ENCODE assay signal across 18 cellular contexts in the genomic region with DNA sequence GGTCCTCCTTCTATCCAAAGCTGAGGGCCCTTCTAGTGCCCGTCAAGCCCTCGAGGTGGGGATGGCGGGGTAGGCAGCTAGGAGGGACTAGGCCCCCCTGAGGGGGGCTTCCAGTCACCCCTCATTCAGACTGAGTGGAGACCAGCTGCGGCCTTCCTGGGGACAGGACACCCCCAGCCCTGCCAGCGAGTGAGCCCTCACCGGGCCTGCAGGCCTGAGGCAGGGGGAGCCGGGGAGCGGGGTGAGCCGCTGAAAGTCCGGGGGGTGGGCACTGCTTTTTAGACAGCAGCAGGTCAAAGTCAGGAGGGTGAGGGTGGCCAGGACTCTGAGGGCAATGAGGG. TPM values are rescaled to one million over a fixed set of nuclear protein-coding genes. Genes with fewer than 3 reads are reported as not detected.
"Had no signal": no experiment of that assay in that cellular context is flagged by ENCODE, and none has a peak within 500 bp of the region (broad histone marks: within the 10 kb centered on the region; RNA-seq: fewer than 3 reads in every experiment).

No MANE protein-coding gene starts in this region.

- DNase-seq: activated CD4-positive, alpha-beta T cell treated with anti-CD3 and anti-CD28 coated beads, Interleukin-2, amount 50 U/mL, for 4 hours; activated naive CD8-positive, alpha-beta T cell treated with anti-CD3 and anti-CD28 coated beads for 36 hours; amniotic stem cell; erythroblast; foreskin melanocyte; glutamatergic neuron; hypothalamus; lower lobe of right lung; nucleus accumbens; stomach; trophoblast cell had no signal

- H3K4me3 ChIP-seq: dorsolateral prefrontal cortex, lower lobe of right lung, stomach had no signal

- H3K9me3 Mint-ChIP-seq: activated naive CD8-positive, alpha-beta T cell treated with anti-CD3 and anti-CD28 coated beads for 36 hours; naive thymus-derived CD8-positive, alpha-beta T cell had no signal

- H3K4me1 ChIP-seq: lower lobe of right lung had no signal

- H3K4me3 Mint-ChIP-seq: activated naive CD8-positive, alpha-beta T cell treated with anti-CD3 and anti-CD28 coated beads for 36 hours; naive thymus-derived CD8-positive, alpha-beta T cell had no signal

- ATAC-seq: naive thymus-derived CD8-positive, alpha-beta T cell had no signal

- H3K27ac ChIP-seq: dorsolateral prefrontal cortex, lower lobe of right lung, stomach had no signal

- H3K36me3 ChIP-seq: lower lobe of right lung had no signal

- H3K36me3 Mint-ChIP-seq: activated naive CD8-positive, alpha-beta T cell treated with anti-CD3 and anti-CD28 coated beads for 36 hours; naive thymus-derived CD8-positive, alpha-beta T cell had no signal

- H3K4me1 Mint-ChIP-seq: activated naive CD8-positive, alpha-beta T cell treated with anti-CD3 and anti-CD28 coated beads for 36 hours had no signal

- H3K27ac Mint-ChIP-seq: activated naive CD8-positive, alpha-beta T cell treated with anti-CD3 and anti-CD28 coated beads for 36 hours; naive thymus-derived CD8-positive, alpha-beta T cell; progenitor cell of endocrine pancreas had no signal

- H3K9me3 ChIP-seq: lower lobe of right lung, stomach had no signal

RNA-seq across cellular contexts. Expression of gene KREMEN2, which starts 8.7 kb away (rescaled TPM):
- total RNA-seq: activated naive CD8-positive, alpha-beta T cell treated with anti-CD3 and anti-CD28 coated beads for 36 hours; lower lobe of right lung; mesenteric fat pad; naive thymus-derived CD8-positive, alpha-beta T cell; T-helper 1 cell treated with Interleukin-12 subunit alpha and Interleukin-12 subunit beta and Interleukin-4 antibody, amounts not matched to agents 30 ng/mL and 1 ng/mL, for 36 hours had no signal

RNA-seq across cellular contexts. Expression of gene PKMYT1, which starts 24.8 kb away (rescaled TPM):
- total RNA-seq: naive thymus-derived CD8-positive, alpha-beta T cell had no signal

RNA-seq across cellular contexts. Expression of gene CLDN9, which starts 57.3 kb away (rescaled TPM):
- total RNA-seq: activated CD8-positive, alpha-beta memory T cell treated with anti-CD3 and anti-CD28 coated beads for 36 hours; activated naive CD8-positive, alpha-beta T cell treated with anti-CD3 and anti-CD28 coated beads for 36 hours; mesenteric fat pad; naive thymus-derived CD8-positive, alpha-beta T cell; stomach; temporal lobe had no signal
